ENCODE assay signal across 11 cellular contexts in genomic region chr5:61603211-61603908, GRCh38.
DNase-seq lines count a peak whose midpoint lies in the region; ATAC-seq and TF ChIP-seq lines count a peak whose summit lies in the region.
"Had no signal": no experiment of that assay in that cellular context is flagged by ENCODE, and none has a peak within 500 bp of the region (broad histone marks: within the 10 kb centered on the region; RNA-seq: fewer than 3 reads in every experiment).

No MANE protein-coding gene starts in this region.

- no peak overlapping the region for H3K27ac Mint-ChIP-seq in activated naive CD8-positive, alpha-beta T cell treated with anti-CD3 and anti-CD28 coated beads, Interleukin-2, amount 50 U/mL, for 24 hours
- H3K27ac Mint-ChIP-seq: natural killer cell had no signal

- peak; percentile 41; the same call in 1 of the 2 replicates for TF ChIP-seq CTCF in LNCAP (IDR thresholded peaks at IDR 0.05)

- no peak for ATAC-seq in GM21526 (IDR thresholded peaks at IDR 0.05; ENCODE audit: low FRiP score, unreplicated experiment)
- ATAC-seq in activated naive CD8-positive, alpha-beta T cell treated with anti-CD3 and anti-CD28 coated beads, Interleukin-2, amount 50 U/mL, for 24 hours: no peak
- ATAC-seq: natural killer cell had no signal

- H3K27me3 Mint-ChIP-seq in activated naive CD8-positive, alpha-beta T cell treated with anti-CD3 and anti-CD28 coated beads, Interleukin-2, amount 50 U/mL, for 24 hours: peaks cover 2% of the 10 kb centered on the region

- H3K9me3 Mint-ChIP-seq in activated naive CD8-positive, alpha-beta T cell treated with anti-CD3 and anti-CD28 coated beads, Interleukin-2, amount 50 U/mL, for 24 hours: no peaks in the 10 kb centered on the region
- H3K9me3 Mint-ChIP-seq: natural killer cell had no signal

- no peaks in the 10 kb centered on the region for H3K36me3 Mint-ChIP-seq in activated naive CD8-positive, alpha-beta T cell treated with anti-CD3 and anti-CD28 coated beads, Interleukin-2, amount 50 U/mL, for 24 hours (ENCODE audit: low read depth)
- H3K36me3 Mint-ChIP-seq: natural killer cell had no signal

- H3K4me3 Mint-ChIP-seq in activated naive CD8-positive, alpha-beta T cell treated with anti-CD3 and anti-CD28 coated beads, Interleukin-2, amount 50 U/mL, for 24 hours: no peak overlapping the region
- H3K4me3 Mint-ChIP-seq: natural killer cell had no signal

- H3K4me1 Mint-ChIP-seq in activated naive CD8-positive, alpha-beta T cell treated with anti-CD3 and anti-CD28 coated beads, Interleukin-2, amount 50 U/mL, for 24 hours: no peaks in the 10 kb centered on the region
- H3K4me1 Mint-ChIP-seq: natural killer cell had no signal

- peak; percentile 47 for DNase-seq in AG20443 (ENCODE audit: low spot score)
- peak; percentile 18 for DNase-seq in dedifferentiated amniotic fluid mesenchymal stem cell (ENCODE audit: extremely low spot score)
- DNase-seq in middle frontal gyrus (ENCODE audit: extremely low spot score, low spot score): peak; percentile 48
- no peak for DNase-seq in NCI-H345 (lab: John Stamatoyannopoulos, UW)
- no peak for DNase-seq in activated naive CD8-positive, alpha-beta T cell treated with anti-CD3 and anti-CD28 coated beads, Interleukin-2, amount 50 U/mL, for 24 hours
- DNase-seq in activated T-cell treated with anti-CD3 and anti-CD28 coated beads, Interleukin-2, amount 50 U/mL, for 48 hours: no peak
- DNase-seq: Caco-2, natural killer cell, NCI-H2029 had no signal

Comparison
In these comparisons a context has a peak if more than half of its experiments do, and no peak if none do; other contexts are left out.
1. DNase-seq: peak in AG20443 (single experiment), dedifferentiated amniotic fluid mesenchymal stem cell (single experiment) and middle frontal gyrus (single experiment); none in NCI-H345 (single experiment), activated naive CD8-positive, alpha-beta T cell treated with anti-CD3 and anti-CD28 coated beads, Interleukin-2, amount 50 U/mL, for 24 hours (single experiment) and activated T-cell treated with anti-CD3 and anti-CD28 coated beads, Interleukin-2, amount 50 U/mL, for 48 hours (0 of 2).